11 cellular contexts compared by ENCODE assay signal in the genomic region with DNA sequence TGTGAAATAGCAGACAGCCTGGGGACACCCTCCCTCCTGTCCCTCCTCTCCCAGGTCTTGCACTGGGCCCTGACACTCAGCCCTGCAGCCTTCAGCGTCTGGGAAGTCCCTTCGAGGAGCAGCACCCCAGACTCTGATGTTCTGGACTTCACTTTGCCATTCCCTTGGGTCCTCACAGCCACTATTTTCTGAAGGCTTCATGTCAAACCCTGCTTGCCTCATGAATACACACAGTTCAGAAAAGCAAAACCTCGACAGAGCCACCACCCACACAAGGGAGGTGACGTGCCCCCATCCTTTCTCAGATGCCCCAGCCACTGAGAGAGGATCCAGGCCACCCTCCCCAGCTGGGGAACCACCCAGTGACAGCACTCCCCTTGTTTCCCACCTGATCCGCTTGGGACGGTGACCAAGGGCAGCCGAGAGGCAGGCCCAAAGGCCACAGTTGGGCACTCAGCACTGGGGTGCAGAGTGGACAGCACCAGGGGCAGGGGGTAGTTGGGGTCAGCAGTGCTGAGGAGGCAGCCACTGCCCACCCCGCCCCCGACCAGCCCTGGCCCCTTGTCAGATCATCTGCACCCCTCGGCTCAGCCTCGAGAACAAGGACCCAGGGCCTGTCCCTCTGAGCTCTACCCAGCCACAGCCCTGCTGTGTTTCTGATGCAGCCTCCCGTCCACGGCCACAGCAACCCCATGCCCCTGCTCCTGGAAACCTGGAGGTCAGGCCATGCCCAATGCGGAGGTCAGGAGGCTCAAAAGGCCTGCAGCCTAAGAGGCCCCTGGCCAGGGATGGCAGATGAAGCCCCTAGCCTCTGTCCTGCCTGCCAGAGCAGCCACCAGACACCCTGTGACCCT. TPM values are rescaled to one million over a fixed set of nuclear protein-coding genes. Genes with fewer than 3 reads are reported as not detected.
DNase-seq lines count a peak whose midpoint lies in the region; ATAC-seq and TF ChIP-seq lines count a peak whose summit lies in the region.
"Had no signal": no experiment of that assay in that cellular context is flagged by ENCODE, and none has a peak within 500 bp of the region (broad histone marks: within the 10 kb centered on the region; RNA-seq: fewer than 3 reads in every experiment).

No MANE protein-coding gene starts in this region.

- no peak for TF ChIP-seq POLR2A in gastrocnemius medialis (IDR thresholded peaks at IDR 0.05)

- peaks cover 6% of the 10 kb centered on the region for H3K4me1 ChIP-seq in adipocyte (ENCODE audit: control insufficient read depth, insufficient read depth, low read length)
- H3K4me1 ChIP-seq in gastrocnemius medialis: peaks cover 42 to 52% of the 10 kb centered on the region in 2 donors

- in situ Hi-C loops in gastrocnemius medialis (cut with MboI; ENCODE audit: low sequenced_read_pairs in 4 of 4): no loop called here

- H3K9ac ChIP-seq in adipocyte (ENCODE audit: low read length): peak overlapping the region; percentile 45

- TF ChIP-seq CTCF in GM20000 (IDR thresholded peaks at IDR 0.05; ENCODE audit: extremely low read depth, missing control alignments): no peak
- no peak for TF ChIP-seq CTCF in gastrocnemius medialis (IDR thresholded peaks at IDR 0.05 in 4 of 5, conservative IDR thresholded peaks at IDR 0.05 in 1 of 5)
- no peak for TF ChIP-seq CTCF in progenitor cell of endocrine pancreas (IDR thresholded peaks at IDR 0.05; ENCODE audit: unreplicated experiment)

- peaks cover 9% of the 10 kb centered on the region for H3K4me1 Mint-ChIP-seq in activated CD8-positive, alpha-beta memory T cell treated with anti-CD3 and anti-CD28 coated beads, Interleukin-2, amount 10 ng/mL, durations not matched to agents 7 days and 5 days
- H3K4me1 Mint-ChIP-seq in progenitor cell of endocrine pancreas (ENCODE audit: low read depth): no peaks in the 10 kb centered on the region

- peak overlapping the region; percentile 88 to 99 (median 93) for H3K27ac ChIP-seq in gastrocnemius medialis
- H3K27ac ChIP-seq: skin epidermis had no signal

- intact Hi-C loops in gastrocnemius medialis (cut with DNase I; ENCODE audit: low total_unique reads): loop anchor here (2.0 kb wide), 1 partner anchor 34 kb away; no protein-coding TSS in a partner anchor

- DNase-seq in activated CD8-positive, alpha-beta memory T cell treated with anti-CD3 and anti-CD28 coated beads, Interleukin-2, amount 10 ng/mL, durations not matched to agents 7 days and 5 days: no peak
- no peak for DNase-seq in activated CD8-positive, alpha-beta memory T cell treated with anti-CD3 and anti-CD28 coated beads for 24 hours
- DNase-seq in GM20000 (ENCODE audit: low spot score): peak; percentile 69
- DNase-seq in adipocyte (ENCODE audit: low read depth): no peak
- DNase-seq in gastrocnemius medialis: no peak
- no peak for DNase-seq in NCI-H2227 treated with DMSO at 0.1 percent for 48 hours (lab: John Stamatoyannopoulos, UW)
- DNase-seq in progenitor cell of endocrine pancreas (ENCODE audit: low spot score, unreplicated experiment): no peak
- DNase-seq: Karpas-422 had no signal

- H3K4me3 Mint-ChIP-seq in activated CD8-positive, alpha-beta memory T cell treated with anti-CD3 and anti-CD28 coated beads, Interleukin-2, amount 10 ng/mL, durations not matched to agents 7 days and 5 days: no peak overlapping the region
- H3K4me3 Mint-ChIP-seq in progenitor cell of endocrine pancreas (ENCODE audit: low read depth): no peak overlapping the region

- ATAC-seq in activated CD8-positive, alpha-beta memory T cell treated with anti-CD3 and anti-CD28 coated beads, Interleukin-2, amount 10 ng/mL, durations not matched to agents 7 days and 5 days: peak; percentile 32
- no peak for ATAC-seq in gastrocnemius medialis
- no peak for ATAC-seq in GM21526 (IDR thresholded peaks at IDR 0.05; ENCODE audit: low FRiP score, unreplicated experiment)

- peak overlapping the region; percentile 20 for H3K27ac Mint-ChIP-seq in activated CD8-positive, alpha-beta memory T cell treated with anti-CD3 and anti-CD28 coated beads, Interleukin-2, amount 10 ng/mL, durations not matched to agents 7 days and 5 days
- no peak overlapping the region for H3K27ac Mint-ChIP-seq in progenitor cell of endocrine pancreas

- H3K4me3 ChIP-seq in adipocyte (ENCODE audit: low read length): no peak overlapping the region
- H3K4me3 ChIP-seq in gastrocnemius medialis: peak overlapping the region in 2 of 4 donors; percentile 16 to 20
- H3K4me3 ChIP-seq: skin epidermis had no signal

- H3K27me3 ChIP-seq in adipocyte (replicated peaks; ENCODE audit: control insufficient read depth, insufficient read depth, low read length) (no peaks in the 10 kb centered on the region), gastrocnemius medialis (no peaks in the 10 kb centered on the region)

- H3K36me3 ChIP-seq in adipocyte (ENCODE audit: control insufficient read depth, insufficient read depth, low read length, severe bottlenecking): no peaks in the 10 kb centered on the region
- H3K36me3 ChIP-seq in gastrocnemius medialis: no peaks in the 10 kb centered on the region

- H3K36me3 Mint-ChIP-seq in activated CD8-positive, alpha-beta memory T cell treated with anti-CD3 and anti-CD28 coated beads, Interleukin-2, amount 10 ng/mL, durations not matched to agents 7 days and 5 days: peaks cover 2% of the 10 kb centered on the region
- no peaks in the 10 kb centered on the region for H3K36me3 Mint-ChIP-seq in progenitor cell of endocrine pancreas (ENCODE audit: insufficient read depth)

- H3K9me3 ChIP-seq in adipocyte (ENCODE audit: control insufficient read depth, low read length) (no peaks in the 10 kb centered on the region), gastrocnemius medialis (no peaks in the 10 kb centered on the region)

- H3K9me3 Mint-ChIP-seq in activated CD8-positive, alpha-beta memory T cell treated with anti-CD3 and anti-CD28 coated beads, Interleukin-2, amount 10 ng/mL, durations not matched to agents 7 days and 5 days (ENCODE audit: low read depth): peaks cover 3% of the 10 kb centered on the region
- H3K9me3 Mint-ChIP-seq in progenitor cell of endocrine pancreas (ENCODE audit: low read depth): no peaks in the 10 kb centered on the region

- peaks cover 4% of the 10 kb centered on the region for H3K27me3 Mint-ChIP-seq in activated CD8-positive, alpha-beta memory T cell treated with anti-CD3 and anti-CD28 coated beads, Interleukin-2, amount 10 ng/mL, durations not matched to agents 7 days and 5 days
- peaks cover 20% of the 10 kb centered on the region for H3K27me3 Mint-ChIP-seq in progenitor cell of endocrine pancreas

- CTCF ChIA-PET in activated CD8-positive, alpha-beta memory T cell treated with anti-CD3 and anti-CD28 coated beads, Interleukin-2, amount 10 ng/mL, durations not matched to agents 7 days and 5 days (lab: Charles Lee): interaction anchor here (1.2 to 4.0 kb wide), 4 partner anchors 26 to 222 kb away, joined by 3 to 23 read pairs (median 10); partner anchors contain the start of genes LSP1 and PRR33

RNA-seq across cellular contexts. Expression of gene TNNT3, which starts 3.1 kb away (rescaled TPM):
- total RNA-seq in activated CD8-positive, alpha-beta memory T cell treated with anti-CD3 and anti-CD28 coated beads, Interleukin-2, amount 10 ng/mL, durations not matched to agents 7 days and 5 days: 1 to 10 TPM; 1.1 to 7.6 TPM
- total RNA-seq in gastrocnemius medialis: 1,000 to 10,000 TPM; 1,260 to 3,441 (median 1,835) TPM
- 0.38 TPM in 1 of 2 replicates, not detected in the other for total RNA-seq in progenitor cell of endocrine pancreas

RNA-seq across cellular contexts. Expression of gene PRR33, which starts 24.7 kb away (rescaled TPM):
- total RNA-seq in activated CD8-positive, alpha-beta memory T cell treated with anti-CD3 and anti-CD28 coated beads, Interleukin-2, amount 10 ng/mL, durations not matched to agents 7 days and 5 days: not detected
- total RNA-seq in gastrocnemius medialis (1 to 10 TPM in 2 of 4 donors, under 1 TPM in 2; 0.16 to 2.3 (median 1.0) TPM), progenitor cell of endocrine pancreas (not detected in 2 replicates)
- total RNA-seq: ureter had no signal

RNA-seq across cellular contexts. Expression of gene MRPL23, which starts 30.8 kb away (rescaled TPM):
- 100 to 1,000 TPM; 109 to 114 TPM for total RNA-seq in activated CD8-positive, alpha-beta memory T cell treated with anti-CD3 and anti-CD28 coated beads, Interleukin-2, amount 10 ng/mL, durations not matched to agents 7 days and 5 days
- total RNA-seq in gastrocnemius medialis: 100 to 1,000 TPM; 128 to 243 (median 187) TPM
- total RNA-seq in progenitor cell of endocrine pancreas: 38.1 and 47.2 TPM in 2 replicates

Comparison
In these comparisons a context has a peak if more than half of its experiments do, and no peak if none do; other contexts are left out.
1. RNA of gene TNNT3, which starts 3.1 kb away (total RNA-seq): 1,260 to 3,441 TPM in gastrocnemius medialis; 1.1 to 7.6 TPM in activated CD8-positive, alpha-beta memory T cell treated with anti-CD3 and anti-CD28 coated beads, Interleukin-2, amount 10 ng/mL, durations not matched to agents 7 days and 5 days and 0.38 TPM in progenitor cell of endocrine pancreas; every median in the first group is over 100 times any median in the second.